Comparison of ENCODE assay signal across 1 cellular context in the genomic region with DNA sequence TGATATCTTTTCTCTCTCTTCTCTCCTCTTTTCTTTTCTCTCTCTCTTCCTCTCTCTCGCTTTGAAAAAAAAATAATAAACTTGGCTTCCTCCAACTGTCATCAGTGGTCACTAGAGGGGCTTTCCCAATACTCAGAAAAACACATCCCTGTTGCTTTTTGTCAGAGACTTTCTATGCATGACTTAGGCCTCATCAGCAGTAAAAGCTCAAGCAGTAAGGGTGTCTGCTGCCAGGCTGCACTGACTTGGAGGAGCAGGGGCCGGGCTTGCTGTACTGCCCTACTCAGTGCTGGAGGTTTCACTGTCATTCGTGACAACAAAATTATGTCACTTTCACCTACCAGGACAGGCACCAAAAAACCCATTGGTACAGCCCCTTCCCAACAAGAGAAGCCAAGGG.
TF ChIP-seq lines count a peak whose summit lies in the region.

No MANE protein-coding gene starts in this region.

TF ChIP-seq in SK-N-SH, 30 proteins besides CTCF, POLR2A, EP300 and RAD21 (continued from another document):
- TF ChIP-seq, protein P1, sequence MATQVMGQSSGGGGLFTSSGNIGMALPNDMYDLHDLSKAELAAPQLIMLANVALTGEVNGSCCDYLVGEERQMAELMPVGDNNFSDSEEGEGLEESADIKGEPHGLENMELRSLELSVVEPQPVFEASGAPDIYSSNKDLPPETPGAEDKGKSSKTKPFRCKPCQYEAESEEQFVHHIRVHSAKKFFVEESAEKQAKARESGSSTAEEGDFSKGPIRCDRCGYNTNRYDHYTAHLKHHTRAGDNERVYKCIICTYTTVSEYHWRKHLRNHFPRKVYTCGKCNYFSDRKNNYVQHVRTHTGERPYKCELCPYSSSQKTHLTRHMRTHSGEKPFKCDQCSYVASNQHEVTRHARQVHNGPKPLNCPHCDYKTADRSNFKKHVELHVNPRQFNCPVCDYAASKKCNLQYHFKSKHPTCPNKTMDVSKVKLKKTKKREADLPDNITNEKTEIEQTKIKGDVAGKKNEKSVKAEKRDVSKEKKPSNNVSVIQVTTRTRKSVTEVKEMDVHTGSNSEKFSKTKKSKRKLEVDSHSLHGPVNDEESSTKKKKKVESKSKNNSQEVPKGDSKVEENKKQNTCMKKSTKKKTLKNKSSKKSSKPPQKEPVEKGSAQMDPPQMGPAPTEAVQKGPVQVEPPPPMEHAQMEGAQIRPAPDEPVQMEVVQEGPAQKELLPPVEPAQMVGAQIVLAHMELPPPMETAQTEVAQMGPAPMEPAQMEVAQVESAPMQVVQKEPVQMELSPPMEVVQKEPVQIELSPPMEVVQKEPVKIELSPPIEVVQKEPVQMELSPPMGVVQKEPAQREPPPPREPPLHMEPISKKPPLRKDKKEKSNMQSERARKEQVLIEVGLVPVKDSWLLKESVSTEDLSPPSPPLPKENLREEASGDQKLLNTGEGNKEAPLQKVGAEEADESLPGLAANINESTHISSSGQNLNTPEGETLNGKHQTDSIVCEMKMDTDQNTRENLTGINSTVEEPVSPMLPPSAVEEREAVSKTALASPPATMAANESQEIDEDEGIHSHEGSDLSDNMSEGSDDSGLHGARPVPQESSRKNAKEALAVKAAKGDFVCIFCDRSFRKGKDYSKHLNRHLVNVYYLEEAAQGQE (IDR thresholded peaks at IDR 0.05; ENCODE audit: low read depth, low read length) = no peak
- TF ChIP-seq, protein P2, sequence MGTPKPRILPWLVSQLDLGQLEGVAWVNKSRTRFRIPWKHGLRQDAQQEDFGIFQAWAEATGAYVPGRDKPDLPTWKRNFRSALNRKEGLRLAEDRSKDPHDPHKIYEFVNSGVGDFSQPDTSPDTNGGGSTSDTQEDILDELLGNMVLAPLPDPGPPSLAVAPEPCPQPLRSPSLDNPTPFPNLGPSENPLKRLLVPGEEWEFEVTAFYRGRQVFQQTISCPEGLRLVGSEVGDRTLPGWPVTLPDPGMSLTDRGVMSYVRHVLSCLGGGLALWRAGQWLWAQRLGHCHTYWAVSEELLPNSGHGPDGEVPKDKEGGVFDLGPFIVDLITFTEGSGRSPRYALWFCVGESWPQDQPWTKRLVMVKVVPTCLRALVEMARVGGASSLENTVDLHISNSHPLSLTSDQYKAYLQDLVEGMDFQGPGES (IDR thresholded peaks at IDR 0.05; ENCODE audit: low read depth, low read length) = no peak
- TF ChIP-seq CHD2 (IDR thresholded peaks at IDR 0.05; ENCODE audit: low read length, partially characterized antibody) (no peak), POLR2AphosphoS5 (IDR thresholded peaks at IDR 0.05; ENCODE audit: low read depth, low read length) (no peak)
- TF ChIP-seq, protein P3, sequence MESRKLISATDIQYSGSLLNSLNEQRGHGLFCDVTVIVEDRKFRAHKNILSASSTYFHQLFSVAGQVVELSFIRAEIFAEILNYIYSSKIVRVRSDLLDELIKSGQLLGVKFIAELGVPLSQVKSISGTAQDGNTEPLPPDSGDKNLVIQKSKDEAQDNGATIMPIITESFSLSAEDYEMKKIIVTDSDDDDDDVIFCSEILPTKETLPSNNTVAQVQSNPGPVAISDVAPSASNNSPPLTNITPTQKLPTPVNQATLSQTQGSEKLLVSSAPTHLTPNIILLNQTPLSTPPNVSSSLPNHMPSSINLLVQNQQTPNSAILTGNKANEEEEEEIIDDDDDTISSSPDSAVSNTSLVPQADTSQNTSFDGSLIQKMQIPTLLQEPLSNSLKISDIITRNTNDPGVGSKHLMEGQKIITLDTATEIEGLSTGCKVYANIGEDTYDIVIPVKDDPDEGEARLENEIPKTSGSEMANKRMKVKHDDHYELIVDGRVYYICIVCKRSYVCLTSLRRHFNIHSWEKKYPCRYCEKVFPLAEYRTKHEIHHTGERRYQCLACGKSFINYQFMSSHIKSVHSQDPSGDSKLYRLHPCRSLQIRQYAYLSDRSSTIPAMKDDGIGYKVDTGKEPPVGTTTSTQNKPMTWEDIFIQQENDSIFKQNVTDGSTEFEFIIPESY (IDR thresholded peaks at IDR 0.05; ENCODE audit: borderline replicate concordance, low read depth) = no peak
